Comparison of ENCODE assay signal across 8 cellular contexts in genomic region chr2:10410001-10410671, GRCh38. TPM values are rescaled to one million over a fixed set of nuclear protein-coding genes. Genes with fewer than 3 reads are reported as not detected.
A peak's percentile ranks its signal among the peaks of the same experiment; 100 is the strongest.
DNase-seq lines count a peak whose midpoint lies in the region; ATAC-seq and TF ChIP-seq lines count a peak whose summit lies in the region.

No MANE protein-coding gene starts in this region.

- no peak for TF ChIP-seq CTCF in GM20000 (IDR thresholded peaks at IDR 0.05; ENCODE audit: extremely low read depth, missing control alignments)
- no peak for TF ChIP-seq CTCF in osteocyte (IDR thresholded peaks at IDR 0.05)
- no peak for TF ChIP-seq CTCF in activated CD8-positive, alpha-beta T cell treated with anti-CD3 and anti-CD28 coated beads for 36 hours (IDR thresholded peaks at IDR 0.05)
- TF ChIP-seq CTCF in CD4-positive, alpha-beta T cell (IDR thresholded peaks at IDR 0.05), result no peak

- H3K27ac ChIP-seq in CD4-positive, alpha-beta T cell (ENCODE audit: low read depth, low read length), result no peak overlapping the region

- intact Hi-C loops in activated CD8-positive, alpha-beta T cell treated with anti-CD3 and anti-CD28 coated beads for 36 hours (cut with micrococcal nuclease), result no loop called here
- intact Hi-C loops in CD4-positive, alpha-beta T cell (cut with DNase I, micrococcal nuclease), result no loop called here

- H3K9me3 Mint-ChIP-seq in activated T-helper 17 cell treated with anti-CD3 and anti-CD28 coated beads, Interleukin-2, amount 50 U/mL, for 72 hours, result no peaks in the 10 kb centered on the region
- H3K9me3 Mint-ChIP-seq in osteocyte (ENCODE audit: unreplicated experiment), result no peaks in the 10 kb centered on the region
- no peaks in the 10 kb centered on the region for H3K9me3 Mint-ChIP-seq in activated CD8-positive, alpha-beta T cell treated with anti-CD3 and anti-CD28 coated beads for 36 hours
- no peaks in the 10 kb centered on the region for H3K9me3 Mint-ChIP-seq in CD4-positive, alpha-beta T cell

- H3K27me3 ChIP-seq in CD4-positive, alpha-beta T cell (ENCODE audit: control insufficient read depth, insufficient read depth, low read length), result no peaks in the 10 kb centered on the region

- no peaks in the 10 kb centered on the region for H3K9me3 ChIP-seq in CD4-positive, alpha-beta T cell (ENCODE audit: control insufficient read depth, low read length)

- H3K36me3 Mint-ChIP-seq in activated T-helper 17 cell treated with anti-CD3 and anti-CD28 coated beads, Interleukin-2, amount 50 U/mL, for 72 hours (ENCODE audit: low read depth), result peaks cover 59% of the 10 kb centered on the region
- peaks cover 4% of the 10 kb centered on the region for H3K36me3 Mint-ChIP-seq in osteocyte (ENCODE audit: unreplicated experiment)
- peaks cover 46% of the 10 kb centered on the region for H3K36me3 Mint-ChIP-seq in activated CD8-positive, alpha-beta T cell treated with anti-CD3 and anti-CD28 coated beads for 36 hours (ENCODE audit: low read depth)
- H3K36me3 Mint-ChIP-seq in CD4-positive, alpha-beta T cell (ENCODE audit: low read depth), result peaks cover 17% of the 10 kb centered on the region

- ATAC-seq in HG03460 (IDR thresholded peaks at IDR 0.05; ENCODE audit: unreplicated experiment), result peak; percentile 63
- ATAC-seq in activated T-helper 17 cell treated with anti-CD3 and anti-CD28 coated beads, Interleukin-2, amount 50 U/mL, for 72 hours (replicated peaks), result no peak
- no peak for ATAC-seq in activated CD8-positive, alpha-beta T cell treated with anti-CD3 and anti-CD28 coated beads for 36 hours
- no peak for ATAC-seq in CD4-positive, alpha-beta T cell (ENCODE audit: poor library complexity)

- peak overlapping the region; percentile 56 for H3K27ac Mint-ChIP-seq in activated T-helper 17 cell treated with anti-CD3 and anti-CD28 coated beads, Interleukin-2, amount 50 U/mL, for 72 hours
- H3K27ac Mint-ChIP-seq in osteocyte (ENCODE audit: unreplicated experiment), result no peak overlapping the region
- no peak overlapping the region for H3K27ac Mint-ChIP-seq in activated CD8-positive, alpha-beta T cell treated with anti-CD3 and anti-CD28 coated beads for 36 hours
- H3K27ac Mint-ChIP-seq in CD4-positive, alpha-beta T cell, result no peak overlapping the region

- DNase-seq in GDM1 (lab: John Stamatoyannopoulos, UW) (peak; percentile 42), GM20000 (ENCODE audit: low spot score) (peak; percentile 75), osteocyte (ENCODE audit: extremely low spot score, unreplicated experiment) (no peak), NCI-H526 treated with DMSO at 0.1 percent for 48 hours (lab: John Stamatoyannopoulos, UW) (no peak)
- DNase-seq in activated CD8-positive, alpha-beta T cell treated with anti-CD3 and anti-CD28 coated beads for 36 hours, result no peak
- no peak for DNase-seq in CD4-positive, alpha-beta T cell

- H3K27me3 Mint-ChIP-seq in activated T-helper 17 cell treated with anti-CD3 and anti-CD28 coated beads, Interleukin-2, amount 50 U/mL, for 72 hours, result no peaks in the 10 kb centered on the region
- H3K27me3 Mint-ChIP-seq in osteocyte (ENCODE audit: unreplicated experiment), result no peaks in the 10 kb centered on the region
- H3K27me3 Mint-ChIP-seq in activated CD8-positive, alpha-beta T cell treated with anti-CD3 and anti-CD28 coated beads for 36 hours, result no peaks in the 10 kb centered on the region
- no peaks in the 10 kb centered on the region for H3K27me3 Mint-ChIP-seq in CD4-positive, alpha-beta T cell

- POLR2A ChIA-PET in activated CD8-positive, alpha-beta T cell treated with anti-CD3 and anti-CD28 coated beads for 36 hours (lab: Charles Lee), result interaction anchor here (0.7 to 4.3 kb wide), 6 partner anchors 25 to 286 kb away, joined by 3 to 30 read pairs (median 8); partner anchors contain the start of gene RRM2
- POLR2A ChIA-PET in CD4-positive, alpha-beta T cell (lab: Charles Lee), result interaction anchor here (0.7 to 5.8 kb wide), 7 partner anchors 27 to 1664 kb away, joined by 3 to 66 read pairs (median 18); partner anchors contain the start of genes HPCAL1 and ODC1

- peak overlapping the region; percentile 36 for H3K4me3 Mint-ChIP-seq in activated T-helper 17 cell treated with anti-CD3 and anti-CD28 coated beads, Interleukin-2, amount 50 U/mL, for 72 hours
- H3K4me3 Mint-ChIP-seq in osteocyte (ENCODE audit: unreplicated experiment), result no peak overlapping the region
- no peak overlapping the region for H3K4me3 Mint-ChIP-seq in activated CD8-positive, alpha-beta T cell treated with anti-CD3 and anti-CD28 coated beads for 36 hours
- H3K4me3 Mint-ChIP-seq in CD4-positive, alpha-beta T cell, result no peak overlapping the region

- CTCF ChIA-PET in activated CD8-positive, alpha-beta T cell treated with anti-CD3 and anti-CD28 coated beads for 36 hours (lab: Charles Lee), result interaction anchor here (1.0 to 6.6 kb wide), 33 partner anchors 8 to 337 kb away, joined by 3 to 135 read pairs (median 7); partner anchors contain the start of gene HPCAL1
- CTCF ChIA-PET in CD4-positive, alpha-beta T cell (lab: Charles Lee), result interaction anchor here (0.7 to 3.9 kb wide), 15 partner anchors 25 to 337 kb away, joined by 3 to 45 read pairs (median 6); partner anchors contain the start of genes HPCAL1, ODC1 and RRM2

- H3K4me1 Mint-ChIP-seq in activated T-helper 17 cell treated with anti-CD3 and anti-CD28 coated beads, Interleukin-2, amount 50 U/mL, for 72 hours, result peaks cover 40% of the 10 kb centered on the region
- H3K4me1 Mint-ChIP-seq in osteocyte (ENCODE audit: unreplicated experiment), result peaks cover 60% of the 10 kb centered on the region
- H3K4me1 Mint-ChIP-seq in activated CD8-positive, alpha-beta T cell treated with anti-CD3 and anti-CD28 coated beads for 36 hours (ENCODE audit: low read depth), result peaks cover 54% of the 10 kb centered on the region
- H3K4me1 Mint-ChIP-seq in CD4-positive, alpha-beta T cell (ENCODE audit: low read depth), result peaks cover 35% of the 10 kb centered on the region

RNA-seq across cellular contexts. Expression of gene ODC1, which starts 38.0 kb away (rescaled TPM):
- 100 to 1,000 TPM in 1 of 2 donors, 10 to 100 TPM in 1; 60.3 to 180 TPM for total RNA-seq in activated T-helper 17 cell treated with anti-CD3 and anti-CD28 coated beads, Interleukin-2, amount 50 U/mL, for 72 hours
- 41.7 and 44.8 TPM in 2 replicates for total RNA-seq in osteocyte
- 100 to 1,000 TPM; 180 to 181 TPM for total RNA-seq in activated CD8-positive, alpha-beta T cell treated with anti-CD3 and anti-CD28 coated beads for 36 hours
- total RNA-seq in CD4-positive, alpha-beta T cell, result 100 to 1,000 TPM; 162 to 164 TPM

Comparison
In these comparisons a context has a peak if more than half of its experiments do, and no peak if none do; other contexts are left out.
1. DNase-seq: peak in GDM1 (single experiment) and GM20000 (single experiment); none in osteocyte (single experiment), NCI-H526 treated with DMSO at 0.1 percent for 48 hours (single experiment), activated CD8-positive, alpha-beta T cell treated with anti-CD3 and anti-CD28 coated beads for 36 hours (single experiment) and CD4-positive, alpha-beta T cell (0 of 10).